In genomic region chr17:17822189-17822978, GRCh38 we compare ENCODE assay signal across 8 cellular contexts. TPM values are rescaled to one million over a fixed set of nuclear protein-coding genes. Genes with fewer than 3 reads are reported as not detected.
A peak's percentile ranks its signal among the peaks of the same experiment; 100 is the strongest.
DNase-seq lines count a peak whose midpoint lies in the region; ATAC-seq, FAIRE-seq and TF ChIP-seq lines count a peak whose summit lies in the region.

No MANE protein-coding gene starts in this region.

- intact Hi-C loops in ascending aorta (cut with DNase I), result no loop called here

- DNase-seq in NCI-H2196 (lab: John Stamatoyannopoulos, UW; ENCODE audit: unreplicated experiment) (peak; percentile 27), NCI-H2196 treated with DMSO at 0.1 percent for 48 hours (lab: John Stamatoyannopoulos, UW; ENCODE audit: unreplicated experiment) (no peak), ascending aorta (ENCODE audit: low spot score in 2 of 2) (no peak), keratinocyte (ENCODE audit: low read depth, low spot score) (no peak), AML-193 (lab: John Stamatoyannopoulos, UW) (no peak)

- dilution Hi-C loops in keratinocyte (cut with MboI; ENCODE audit: extremely low pct_ligation_motif_present, low sequenced_read_pairs), result no loop called here

- no peak overlapping the region for H2AFZ ChIP-seq in keratinocyte (ENCODE audit: control insufficient read depth, low read length)

- peak overlapping the region; percentile 51 to 62 for H3K4me3 ChIP-seq in ascending aorta
- peak overlapping the region; percentile 51 to 78 (median 74) for H3K4me3 ChIP-seq in keratinocyte (ENCODE audit: control insufficient read depth in 2 of 3, extremely low read depth in 1 of 3, insufficient read depth in 2 of 3, low read depth in 1 of 3, low read length in 3 of 3)
- peak overlapping the region; percentile 56 to 91 (median 75) for H3K4me3 ChIP-seq in subcutaneous abdominal adipose tissue (ENCODE audit: low read depth in 1 of 5, low read length in 5 of 5)

- H3K27ac ChIP-seq in ascending aorta (peak overlapping the region; percentile 50 to 65), keratinocyte (ENCODE audit: control insufficient read depth, insufficient read depth, low read length) (peak overlapping the region; percentile 55), subcutaneous abdominal adipose tissue (ENCODE audit: low read depth, low read length) (peak overlapping the region; percentile 81)

- peaks cover 2 to 13% of the 10 kb centered on the region in 2 donors for H3K36me3 ChIP-seq in ascending aorta
- peaks cover 28 to 29% of the 10 kb centered on the region in 2 experiments for H3K36me3 ChIP-seq in keratinocyte (ENCODE audit: control insufficient read depth in 2 of 2, extremely low read depth in 1 of 2, insufficient read depth in 2 of 2, low read length in 2 of 2)
- peaks cover 0 to 38% (median 28%) of the 10 kb centered on the region in 5 donors for H3K36me3 ChIP-seq in subcutaneous abdominal adipose tissue (ENCODE audit: control insufficient read depth in 5 of 5, insufficient read depth in 5 of 5, low read length in 5 of 5)

- H3K4me1 ChIP-seq in ascending aorta, result peaks cover 37 to 38% of the 10 kb centered on the region in 2 donors
- peaks cover 69% of the 10 kb centered on the region for H3K4me1 ChIP-seq in keratinocyte (ENCODE audit: control insufficient read depth, extremely low read depth, insufficient read depth, low read length)
- H3K4me1 ChIP-seq in subcutaneous abdominal adipose tissue (ENCODE audit: control insufficient read depth in 5 of 5, insufficient read depth in 5 of 5, low read length in 5 of 5), result peaks cover 17 to 94% (median 82%) of the 10 kb centered on the region in 5 donors

- H3K9me3 ChIP-seq in ascending aorta (no peaks in the 10 kb centered on the region), keratinocyte (ENCODE audit: control insufficient read depth, low read depth, low read length) (no peaks in the 10 kb centered on the region), subcutaneous abdominal adipose tissue (ENCODE audit: control insufficient read depth in 5 of 5, low read length in 5 of 5) (no peaks in the 10 kb centered on the region)

- peak overlapping the region; percentile 89 for H3K4me2 ChIP-seq in keratinocyte (ENCODE audit: control insufficient read depth, extremely low read depth, insufficient read depth, low read depth, low read length)

- H3K27me3 ChIP-seq in ascending aorta (no peaks in the 10 kb centered on the region), keratinocyte (ENCODE audit: control insufficient read depth, extremely low read depth, insufficient read depth, low read length) (no peaks in the 10 kb centered on the region), subcutaneous abdominal adipose tissue (ENCODE audit: control insufficient read depth in 5 of 5, insufficient read depth in 4 of 5, low read length in 5 of 5) (no peaks in the 10 kb centered on the region)

- H3K9me1 ChIP-seq in keratinocyte (ENCODE audit: control insufficient read depth, extremely low read depth, insufficient read depth, low read length), result peaks cover 4% of the 10 kb centered on the region

- no peak for TF ChIP-seq CTCF in ascending aorta (IDR thresholded peaks at IDR 0.05)
- no peak for TF ChIP-seq CTCF in keratinocyte (optimal IDR thresholded peaks at IDR 0.05 in 1 of 3, IDR thresholded peaks at IDR 0.05 in 1 of 3, conservative IDR thresholded peaks at IDR 0.05 in 1 of 3; ENCODE audit: extremely low read depth in 1 of 3, insufficient read depth in 2 of 3, low read length in 3 of 3)

- H3K9ac ChIP-seq in keratinocyte (ENCODE audit: control insufficient read depth, extremely low read depth, insufficient read depth, low read length) (peak overlapping the region; percentile 69), subcutaneous abdominal adipose tissue (ENCODE audit: low read length in 5 of 5) (peak overlapping the region in 3 of 5 donors; percentile 46 to 79 (median 65))

- H4K20me1 ChIP-seq in keratinocyte (ENCODE audit: control insufficient read depth, extremely low read depth, insufficient read depth, low read length), result peaks cover 26% of the 10 kb centered on the region

- peaks cover 63% of the 10 kb centered on the region for H3K79me2 ChIP-seq in keratinocyte (ENCODE audit: control insufficient read depth, insufficient read depth, low read length)

- ATAC-seq in GM21526 (IDR thresholded peaks at IDR 0.05; ENCODE audit: low FRiP score, unreplicated experiment) (no peak), HG02840 (IDR thresholded peaks at IDR 0.05; ENCODE audit: low FRiP score, unreplicated experiment) (no peak)

- no peak for FAIRE-seq in keratinocyte (lab: Jason Lieb, UNC)

RNA-seq across cellular contexts. Expression of gene SREBF1, which starts 14.4 kb away (rescaled TPM):
- total RNA-seq in ascending aorta, result 141 TPM
- polyA plus RNA-seq in keratinocyte, result 51.7 to 62.3 TPM (median 59.8 TPM) in 3 replicates
- polyA plus RNA-seq in keratinocyte (2011; ENCODE audit: low read depth), result 141 TPM
- 13.1 and 22.9 TPM in 2 replicates for polyA plus RNA-seq in keratinocyte (2011; cell fraction: cytosol; rRNA removed)
- polyA plus RNA-seq in keratinocyte (2011; cell fraction: nucleus; rRNA removed), result 193 and 230 TPM in 2 replicates
- 58.4 and 115 TPM in 2 replicates for polyA plus RNA-seq in keratinocyte (2012; ENCODE audit: low replicate concordance)
- 92.2 to 212 TPM (median 99.5 TPM) in 3 replicates for polyA minus RNA-seq in keratinocyte
- polyA minus RNA-seq in keratinocyte (2011; cell fraction: cytosol; rRNA and poly(A)+ RNA removed), result 158 TPM
- polyA minus RNA-seq in keratinocyte (2011; cell fraction: nucleus; rRNA and poly(A)+ RNA removed), result 274 and 384 TPM in 2 replicates
